ENCODE assay signal across 13 cellular contexts in the genomic region with DNA sequence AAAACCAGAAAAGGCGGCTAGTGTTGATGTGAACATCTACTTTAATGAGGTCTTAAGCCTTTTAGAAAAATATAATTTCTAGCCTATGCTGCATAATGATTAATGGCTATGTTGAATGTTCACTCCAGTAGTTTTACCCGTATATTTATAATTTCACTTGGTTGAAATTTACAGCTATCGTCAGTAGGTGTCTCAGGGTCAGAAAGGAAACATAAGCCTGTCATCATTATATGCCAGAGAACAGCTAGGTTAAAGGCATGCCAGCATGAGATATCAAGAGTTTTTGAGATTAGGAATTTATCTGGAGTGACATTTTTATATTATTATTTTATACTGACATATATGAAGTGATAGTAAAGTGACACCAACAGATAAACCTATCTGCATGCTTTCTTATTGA.
"Had no signal": no experiment of that assay in that cellular context is flagged by ENCODE, and none has a peak within 500 bp of the region (broad histone marks: within the 10 kb centered on the region; RNA-seq: fewer than 3 reads in every experiment).

No MANE protein-coding gene starts in this region.

- H3K4me3 Mint-ChIP-seq: activated CD4-positive, alpha-beta T cell treated with anti-CD3 and anti-CD28 coated beads, Interleukin-2, amount 10 ng/mL, durations not matched to agents 24 days and 14 days; activated naive CD8-positive, alpha-beta T cell treated with anti-CD3 and anti-CD28 coated beads, Interleukin-2, amount 50 U/mL, for 24 hours; nephron; WTC11 had no signal

- H3K27me3 ChIP-seq: ascending aorta, foreskin keratinocyte, left lung, pancreas, stomach, uterus had no signal

- H3K36me3 ChIP-seq: ascending aorta, left lung, pancreas, stomach, uterus had no signal

- H3K9me3 ChIP-seq: pancreas, uterus had no signal

- ATAC-seq: activated naive CD8-positive, alpha-beta T cell treated with anti-CD3 and anti-CD28 coated beads, Interleukin-2, amount 50 U/mL, for 24 hours; foreskin keratinocyte; left lung; pancreas; WTC11 had no signal

- H3K9me3 Mint-ChIP-seq: activated CD4-positive, alpha-beta T cell treated with anti-CD3 and anti-CD28 coated beads, Interleukin-2, amount 10 ng/mL, durations not matched to agents 24 days and 14 days had no signal

- H3K4me1 Mint-ChIP-seq: activated CD4-positive, alpha-beta T cell treated with anti-CD3 and anti-CD28 coated beads, Interleukin-2, amount 10 ng/mL, durations not matched to agents 24 days and 14 days; activated naive CD8-positive, alpha-beta T cell treated with anti-CD3 and anti-CD28 coated beads, Interleukin-2, amount 50 U/mL, for 24 hours; nephron; WTC11 had no signal

- H3K27me3 Mint-ChIP-seq: activated CD4-positive, alpha-beta T cell treated with anti-CD3 and anti-CD28 coated beads, Interleukin-2, amount 10 ng/mL, durations not matched to agents 24 days and 14 days; activated naive CD8-positive, alpha-beta T cell treated with anti-CD3 and anti-CD28 coated beads, Interleukin-2, amount 50 U/mL, for 24 hours had no signal

- H3K27ac ChIP-seq: ascending aorta, foreskin keratinocyte, left lung, pancreas, stomach, uterus had no signal

- DNase-seq: activated CD4-positive, alpha-beta T cell treated with anti-CD3 and anti-CD28 coated beads, Interleukin-2, amount 10 ng/mL, durations not matched to agents 24 days and 14 days; activated naive CD4-positive, alpha-beta T cell treated with Interleukin-2 at 50 U/mL for 16 hours; activated naive CD8-positive, alpha-beta T cell treated with anti-CD3 and anti-CD28 coated beads, Interleukin-2, amount 50 U/mL, for 24 hours; foreskin keratinocyte; islet precursor cell; left lung; pancreas; stimulated activated CD4-positive, alpha-beta T cell treated with anti-CD3 and anti-CD28 coated beads, Interleukin-4, amount 100 ng/mL, for 4 hours; stomach; uterus had no signal

- H3K4me1 ChIP-seq: ascending aorta, foreskin keratinocyte, left lung, pancreas, stomach, uterus had no signal

- H3K4me3 ChIP-seq: ascending aorta, left lung, pancreas, stomach, uterus had no signal
